ENCODE assay signal across 11 cellular contexts in the genomic region with DNA sequence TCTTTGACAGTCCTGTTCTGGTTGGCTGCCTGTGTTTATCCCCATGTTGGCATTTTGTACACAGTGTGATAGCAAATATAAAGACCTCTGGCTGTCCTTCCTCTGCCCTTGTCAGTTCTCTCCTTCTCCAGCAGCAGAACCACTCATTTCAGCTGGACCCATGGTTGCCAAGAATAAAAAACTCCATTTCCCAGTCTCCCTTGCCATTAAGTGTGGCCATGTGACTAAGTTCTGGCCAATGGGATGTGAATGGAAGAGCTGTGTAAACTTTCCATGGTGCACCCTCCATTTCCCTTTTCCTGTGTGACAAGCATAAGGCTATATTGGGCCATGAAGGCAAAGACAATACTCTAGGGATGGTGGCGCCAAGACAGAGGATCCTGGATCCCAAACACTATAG.
DNase-seq lines count a peak whose midpoint lies in the region; ATAC-seq, FAIRE-seq and TF ChIP-seq lines count a peak whose summit lies in the region.
"Had no signal": no experiment of that assay in that cellular context is flagged by ENCODE, and none has a peak within 500 bp of the region (broad histone marks: within the 10 kb centered on the region; RNA-seq: fewer than 3 reads in every experiment).

No MANE protein-coding gene starts in this region.

- TF ChIP-seq EP300 in Ishikawa (IDR thresholded peaks at IDR 0.05; ENCODE audit: borderline replicate concordance): no peak

- no peak for TF ChIP-seq POLR2A in H54 (IDR thresholded peaks at IDR 0.05; ENCODE audit: low read depth, low read length)

- FAIRE-seq in small intestine (lab: Jason Lieb, UNC): no peak
- FAIRE-seq in frontal cortex (lab: Jason Lieb, UNC): no peak
- no peak for FAIRE-seq in H54 (lab: Jason Lieb, UNC)

- DNase-seq in SKM-1 treated with dmso at 0.1 percent for 144 hours (lab: John Stamatoyannopoulos, UW; ENCODE audit: unreplicated experiment) (peak; percentile 15), right atrium auricular region (ENCODE audit: low spot score) (no peak), small intestine (no peak), frontal cortex (ENCODE audit: low spot score in 2 of 2) (no peak), activated gamma-delta T cell (lab: John Stamatoyannopoulos, UW) (no peak), H54 (ENCODE audit: insufficient read length, low spot score) (no peak)
- DNase-seq: endodermal cell; NCI-H1105 treated with DMSO at 0.1 percent for 48 hours; stimulated activated CD4-positive, alpha-beta T cell treated with anti-CD3 and anti-CD28 coated beads, Interleukin-4, amount 100 ng/mL, for 1 hour had no signal

- ATAC-seq in HG02759 (IDR thresholded peaks at IDR 0.05; ENCODE audit: unreplicated experiment): no peak

- TF ChIP-seq RAD21 in Ishikawa (IDR thresholded peaks at IDR 0.05; ENCODE audit: low read depth): no peak

- H3K27me3 ChIP-seq in right atrium auricular region (no peaks in the 10 kb centered on the region), small intestine (ENCODE audit: control insufficient read depth in 2 of 2, insufficient read depth in 2 of 2, low read length in 2 of 2) (no peaks in the 10 kb centered on the region)

- H3K4me3 ChIP-seq in right atrium auricular region (no peak overlapping the region), small intestine (ENCODE audit: low read depth in 1 of 2, low read length in 2 of 2) (no peak overlapping the region)

- H3K36me3 ChIP-seq in right atrium auricular region (no peaks in the 10 kb centered on the region), small intestine (ENCODE audit: control insufficient read depth in 2 of 2, insufficient read depth in 2 of 2, low read length in 2 of 2) (no peaks in the 10 kb centered on the region)

- H3K27ac ChIP-seq in right atrium auricular region (peak overlapping the region; percentile 77 to 81), small intestine (ENCODE audit: low read depth in 1 of 2, low read length in 1 of 2) (peak overlapping the region; percentile 24 to 50)

- H3K4me1 ChIP-seq in right atrium auricular region: peaks cover 0 to 87% of the 10 kb centered on the region in 2 donors
- peaks cover 2 to 4% of the 10 kb centered on the region in 2 donors for H3K4me1 ChIP-seq in small intestine (ENCODE audit: control insufficient read depth in 2 of 2, insufficient read depth in 1 of 2, low read depth in 1 of 2, low read length in 1 of 2)

- no peak for TF ChIP-seq CTCF in right atrium auricular region (IDR thresholded peaks at IDR 0.05)

- no peaks in the 10 kb centered on the region for H3K9me3 ChIP-seq in right atrium auricular region
- H3K9me3 ChIP-seq in small intestine (ENCODE audit: control insufficient read depth, low read depth): no peaks in the 10 kb centered on the region

- WGBS in small intestine, 3 donors: 97 to 100% (median 100%) methylated on average over 1 of the region's 1 CpG

TF ChIP-seq in Ishikawa, 13 proteins besides CTCF, POLR2A, EP300 and RAD21:
- TF ChIP-seq YY1 (IDR thresholded peaks at IDR 0.05; ENCODE audit: low read depth): peak; percentile 77
- TF ChIP-seq, protein P1, sequence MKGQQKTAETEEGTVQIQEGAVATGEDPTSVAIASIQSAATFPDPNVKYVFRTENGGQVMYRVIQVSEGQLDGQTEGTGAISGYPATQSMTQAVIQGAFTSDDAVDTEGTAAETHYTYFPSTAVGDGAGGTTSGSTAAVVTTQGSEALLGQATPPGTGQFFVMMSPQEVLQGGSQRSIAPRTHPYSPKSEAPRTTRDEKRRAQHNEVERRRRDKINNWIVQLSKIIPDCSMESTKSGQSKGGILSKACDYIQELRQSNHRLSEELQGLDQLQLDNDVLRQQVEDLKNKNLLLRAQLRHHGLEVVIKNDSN (IDR thresholded peaks at IDR 0.05): peak; percentile 96
- TF ChIP-seq CREB1 (IDR thresholded peaks at IDR 0.05; ENCODE audit: low read depth): no peak
- no peak for TF ChIP-seq TAF1 (IDR thresholded peaks at IDR 0.05; ENCODE audit: low read depth)
